32 cellular contexts compared by ENCODE assay signal in the genomic region with DNA sequence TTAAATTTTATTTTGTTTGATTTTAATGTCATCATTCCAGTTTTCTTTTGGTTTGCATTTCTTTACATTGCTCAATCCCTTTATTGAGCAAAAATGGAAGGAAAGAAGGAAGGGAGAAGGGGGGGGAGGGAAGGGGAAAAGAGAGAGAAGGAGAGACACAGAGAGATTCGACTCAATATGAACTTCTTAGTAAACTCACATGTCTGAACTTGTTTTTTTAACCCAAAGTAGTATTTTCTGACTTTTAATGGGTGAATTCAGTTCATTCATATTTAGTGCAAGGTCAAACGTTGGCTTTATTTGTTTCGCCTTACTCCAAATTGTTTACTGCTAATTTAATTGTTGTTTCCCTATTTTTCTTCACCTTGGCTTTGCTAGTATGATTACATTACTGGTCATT.
"Had no signal": no experiment of that assay in that cellular context is flagged by ENCODE, and none has a peak within 500 bp of the region (broad histone marks: within the 10 kb centered on the region; RNA-seq: fewer than 3 reads in every experiment).

No MANE protein-coding gene starts in this region.

- H3K27me3 ChIP-seq: adrenal gland, ascending aorta, breast epithelium had no signal

- DNase-seq: activated CD4-positive, alpha-beta memory T cell treated with anti-CD3 and anti-CD28 coated beads, Interleukin-2, amount 10 ng/mL, durations not matched to agents 7 days and 5 days; activated CD4-positive, alpha-beta T cell treated with anti-CD3 and anti-CD28 coated beads for 1 hour; activated CD4-positive, alpha-beta T cell treated with anti-CD3 and anti-CD28 coated beads for 36 hours; activated CD4-positive, alpha-beta T cell treated with anti-CD3 and anti-CD28 coated beads for 48 hours; activated CD4-positive, alpha-beta T cell treated with anti-CD3 and anti-CD28 coated beads, Interleukin-2, amount 10 ng/mL, durations not matched to agents 7 days and 5 days; activated CD4-positive, alpha-beta T cell treated with anti-CD3 and anti-CD28 coated beads, Interleukin-2, amount 50 U/mL, for 48 hours; activated CD4-positive, CD25-positive, alpha-beta regulatory T cell; activated CD8-positive, alpha-beta memory T cell treated with anti-CD3 and anti-CD28 coated beads for 24 hours; activated CD8-positive, alpha-beta memory T cell treated with anti-CD3 and anti-CD28 coated beads, Interleukin-2, amount 10 ng/mL, durations not matched to agents 7 days and 5 days; activated CD8-positive, alpha-beta memory T cell treated with anti-CD3 and anti-CD28 coated beads, Interleukin-2, amount 50 U/mL, for 48 hours; activated CD8-positive, alpha-beta T cell treated with anti-CD3 and anti-CD28 coated beads, Interleukin-2, amount 10 ng/mL, durations not matched to agents 7 days and 5 days; activated effector memory CD4-positive, alpha-beta T cell treated with Interleukin-2 at 50 U/mL for 16 hours; activated gamma-delta T cell; activated naive CD4-positive, alpha-beta T cell treated with anti-CD3 and anti-CD28 coated beads, Interleukin-2, amount 10 ng/mL, durations not matched to agents 7 days and 5 days; activated naive CD4-positive, alpha-beta T cell treated with Interleukin-2 at 50 U/mL for 16 hours; activated naive CD8-positive, alpha-beta T cell treated with anti-CD3 and anti-CD28 coated beads, Interleukin-2, amount 10 ng/mL, durations not matched to agents 7 days and 5 days; activated naive CD8-positive, alpha-beta T cell treated with anti-CD3 and anti-CD28 coated beads, Interleukin-2, amount 50 U/mL, for 24 hours; activated T-cell treated with anti-CD3 and anti-CD28 coated beads, Interleukin-2, amount 50 U/mL, for 24 hours; activated T-cell treated with anti-CD3 and anti-CD28 coated beads, Interleukin-2, amount 50 U/mL, for 48 hours; adrenal gland; amniotic stem cell; anterior cingulate cortex; central memory CD4-positive, alpha-beta T cell; SW 1271; T-helper 1 cell; T-helper 2 cell; T-helper 9 cell; WERI-Rb-1 had no signal

- H3K36me3 ChIP-seq: adrenal gland, ascending aorta, breast epithelium, WERI-Rb-1 had no signal

- H3K27ac ChIP-seq: adrenal gland, ascending aorta, breast epithelium, WERI-Rb-1 had no signal

- H3K4me3 ChIP-seq: adrenal gland, ascending aorta, breast epithelium had no signal

- H3K9me3 ChIP-seq: adrenal gland, ascending aorta, breast epithelium had no signal

- H3K4me1 ChIP-seq: adrenal gland, breast epithelium had no signal

- ATAC-seq: activated CD4-positive, alpha-beta T cell treated with anti-CD3 and anti-CD28 coated beads for 36 hours; activated CD4-positive, CD25-positive, alpha-beta regulatory T cell treated with anti-CD3 and anti-CD28 coated beads, Interleukin-2, amount 50 U/mL, for 24 hours; activated CD8-positive, alpha-beta memory T cell treated with anti-CD3 and anti-CD28 coated beads, Interleukin-2, amount 10 ng/mL, durations not matched to agents 7 days and 5 days; activated CD8-positive, alpha-beta T cell treated with anti-CD3 and anti-CD28 coated beads, Interleukin-2, amount 10 ng/mL, durations not matched to agents 7 days and 5 days; activated naive CD8-positive, alpha-beta T cell treated with anti-CD3 and anti-CD28 coated beads, Interleukin-2, amount 50 U/mL, for 24 hours; WTC11 had no signal
